In the genomic region with DNA sequence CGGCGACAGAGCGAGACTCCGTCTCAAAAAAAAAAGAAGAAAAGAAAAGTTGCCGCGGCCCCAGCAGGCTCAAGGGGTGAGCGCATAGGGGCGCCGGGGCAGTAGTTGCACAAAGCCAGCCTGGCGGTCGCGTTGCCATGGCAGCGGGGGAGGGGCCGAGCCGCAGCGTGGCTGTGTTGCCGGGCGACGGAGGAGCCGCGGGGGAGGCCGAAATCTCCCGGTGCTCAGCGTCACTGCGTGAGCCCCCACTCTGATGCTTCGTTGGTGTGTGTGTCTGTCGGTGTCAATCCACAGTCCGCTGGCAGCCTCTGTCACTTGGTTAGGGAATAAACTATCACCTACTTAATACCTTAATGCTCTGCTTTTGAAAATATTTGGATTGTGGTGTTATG, we compare ENCODE assay signal across 8 cellular contexts.
DNase-seq lines count a peak whose midpoint lies in the region; ATAC-seq and TF ChIP-seq lines count a peak whose summit lies in the region.

No MANE protein-coding gene starts in this region.

- no peaks in the 10 kb centered on the region for H3K9me2 ChIP-seq in GM23338 (ENCODE audit: insufficient read depth)

- H3K36me3 ChIP-seq in GM23338 (ENCODE audit: insufficient read depth): no peaks in the 10 kb centered on the region
- H3K36me3 ChIP-seq in vagina: no peaks in the 10 kb centered on the region

- intact Hi-C loops in vagina (cut with DNase I): no loop called here

- H3K27ac ChIP-seq in GM23338 (ENCODE audit: low read depth): no peak overlapping the region
- peak overlapping the region; percentile 64 for H3K27ac ChIP-seq in vagina

- peak; percentile 88 for ATAC-seq in GM23338

- no peak overlapping the region for H3K27ac Mint-ChIP-seq in GM23338

- H4K20me1 ChIP-seq in GM23338 (replicated peaks; ENCODE audit: insufficient read depth): no peaks in the 10 kb centered on the region

- H2AFZ ChIP-seq in GM23338: peak overlapping the region; percentile 99; the same call in 1 of the 2 replicates

- in situ Hi-C loops in astrocyte of the cerebellum (cut with HindIII; ENCODE audit: low sequenced_read_pairs): no loop called here

- H3K4me1 ChIP-seq in GM23338 (ENCODE audit: insufficient read depth) (no peaks in the 10 kb centered on the region; the same call in none of the 2 replicates), vagina (peaks cover 20% of the 10 kb centered on the region)

- peak overlapping the region; percentile 99 for H3K4me2 ChIP-seq in GM23338

- TF ChIP-seq POLR2A in vagina (IDR thresholded peaks at IDR 0.05): no peak

- H3K79me2 ChIP-seq in GM23338 (replicated peaks; ENCODE audit: insufficient read depth): no peaks in the 10 kb centered on the region

- no peaks in the 10 kb centered on the region for H3F3A ChIP-seq in GM23338 (replicated peaks; ENCODE audit: low read depth)

- no peaks in the 10 kb centered on the region for H3K9me3 ChIP-seq in vagina

- H3K27me3 Mint-ChIP-seq in GM23338 (ENCODE audit: insufficient read depth, low read depth, poor library complexity): peaks cover 7% of the 10 kb centered on the region

- peak overlapping the region; percentile 92 for H3K4me3 ChIP-seq in GM23338
- peak overlapping the region; percentile 65 for H3K4me3 ChIP-seq in astrocyte of the cerebellum (ENCODE audit: low read depth, low read length)
- peak overlapping the region; percentile 56 to 79 for H3K4me3 ChIP-seq in vagina

- TF ChIP-seq CTCF in GM23338 (conservative IDR thresholded peaks at IDR 0.05; ENCODE audit: low read depth in 2 of 2): no peak
- TF ChIP-seq CTCF in astrocyte of the cerebellum (IDR thresholded peaks at IDR 0.05; ENCODE audit: low read depth, low read length, missing control alignments): no peak
- TF ChIP-seq CTCF in vagina (IDR thresholded peaks at IDR 0.05): no peak

- H3K36me3 Mint-ChIP-seq in GM23338 (ENCODE audit: low read depth): no peaks in the 10 kb centered on the region

- H3K27me3 ChIP-seq in GM23338 (ENCODE audit: insufficient read depth) (peaks cover 4% of the 10 kb centered on the region; the same call in 1 of the 2 replicates), vagina (no peaks in the 10 kb centered on the region)

- no peaks in the 10 kb centered on the region for H3K9me3 Mint-ChIP-seq in GM23338

- H3K4me3 Mint-ChIP-seq in GM23338: peak overlapping the region; percentile 86

- peaks cover 15% of the 10 kb centered on the region for H3K4me1 Mint-ChIP-seq in GM23338

- DNase-seq in ELF-1 (ENCODE audit: low read depth, low spot score) (peak; percentile 86), GM23338 (ENCODE audit: low spot score) (peak; percentile 86), LHCN-M2 (ENCODE audit: low read depth) (peak; percentile 80), T-helper 9 cell (peak; percentile 82), astrocyte of the cerebellum (ENCODE audit: low read depth) (peak; percentile 59), hypothalamus (lab: John Stamatoyannopoulos, UW) (peak; percentile 33 to 95 (median 81)), renal cortical epithelial cell (ENCODE audit: low read depth) (peak; percentile 54), vagina (ENCODE audit: extremely low spot score in 2 of 2) (no peak)

TF ChIP-seq in GM23338, 12 proteins besides CTCF, POLR2A, EP300 and RAD21:
- TF ChIP-seq CREB1 (CRISPR knock-in tag; IDR thresholded peaks at IDR 0.05; ENCODE audit: low read depth): peak; percentile 42
- TF ChIP-seq, protein P1, sequence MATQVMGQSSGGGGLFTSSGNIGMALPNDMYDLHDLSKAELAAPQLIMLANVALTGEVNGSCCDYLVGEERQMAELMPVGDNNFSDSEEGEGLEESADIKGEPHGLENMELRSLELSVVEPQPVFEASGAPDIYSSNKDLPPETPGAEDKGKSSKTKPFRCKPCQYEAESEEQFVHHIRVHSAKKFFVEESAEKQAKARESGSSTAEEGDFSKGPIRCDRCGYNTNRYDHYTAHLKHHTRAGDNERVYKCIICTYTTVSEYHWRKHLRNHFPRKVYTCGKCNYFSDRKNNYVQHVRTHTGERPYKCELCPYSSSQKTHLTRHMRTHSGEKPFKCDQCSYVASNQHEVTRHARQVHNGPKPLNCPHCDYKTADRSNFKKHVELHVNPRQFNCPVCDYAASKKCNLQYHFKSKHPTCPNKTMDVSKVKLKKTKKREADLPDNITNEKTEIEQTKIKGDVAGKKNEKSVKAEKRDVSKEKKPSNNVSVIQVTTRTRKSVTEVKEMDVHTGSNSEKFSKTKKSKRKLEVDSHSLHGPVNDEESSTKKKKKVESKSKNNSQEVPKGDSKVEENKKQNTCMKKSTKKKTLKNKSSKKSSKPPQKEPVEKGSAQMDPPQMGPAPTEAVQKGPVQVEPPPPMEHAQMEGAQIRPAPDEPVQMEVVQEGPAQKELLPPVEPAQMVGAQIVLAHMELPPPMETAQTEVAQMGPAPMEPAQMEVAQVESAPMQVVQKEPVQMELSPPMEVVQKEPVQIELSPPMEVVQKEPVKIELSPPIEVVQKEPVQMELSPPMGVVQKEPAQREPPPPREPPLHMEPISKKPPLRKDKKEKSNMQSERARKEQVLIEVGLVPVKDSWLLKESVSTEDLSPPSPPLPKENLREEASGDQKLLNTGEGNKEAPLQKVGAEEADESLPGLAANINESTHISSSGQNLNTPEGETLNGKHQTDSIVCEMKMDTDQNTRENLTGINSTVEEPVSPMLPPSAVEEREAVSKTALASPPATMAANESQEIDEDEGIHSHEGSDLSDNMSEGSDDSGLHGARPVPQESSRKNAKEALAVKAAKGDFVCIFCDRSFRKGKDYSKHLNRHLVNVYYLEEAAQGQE (IDR thresholded peaks at IDR 0.05; ENCODE audit: unreplicated experiment): no peak

Comparison
In these comparisons a context has a peak if more than half of its experiments do, and no peak if none do; other contexts are left out.
1. DNase-seq: peak in ELF-1 (single experiment), GM23338 (single experiment), LHCN-M2 (single experiment), T-helper 9 cell (single experiment), astrocyte of the cerebellum (single experiment), hypothalamus (51 of 51) and renal cortical epithelial cell (single experiment); none in vagina (0 of 2).
2. Peak in every context shown above with its lines, with median percentiles within 50 percentile points of each other: H3K4me3 ChIP-seq.